Comparison of ENCODE assay signal across 8 cellular contexts in genomic region chr1:40690919-40691537, GRCh38. TPM values are rescaled to one million over a fixed set of nuclear protein-coding genes. Genes with fewer than 3 reads are reported as not detected.
A peak's percentile ranks its signal among the peaks of the same experiment; 100 is the strongest.
DNase-seq lines count a peak whose midpoint lies in the region; ATAC-seq lines count a peak whose summit lies in the region.

No MANE protein-coding gene starts in this region.

- no peaks in the 10 kb centered on the region for H3K27me3 Mint-ChIP-seq in activated CD4-positive, alpha-beta T cell treated with anti-CD3 and anti-CD28 coated beads, Interleukin-2, amount 10 ng/mL, durations not matched to agents 24 days and 14 days

- H3K4me1 ChIP-seq in thymus (ENCODE audit: control insufficient read depth, insufficient read depth, low read length): peaks cover 12% of the 10 kb centered on the region

- H3K27me3 ChIP-seq in layer of hippocampus (ENCODE audit: control insufficient read depth, insufficient read depth, low read length) (no peaks in the 10 kb centered on the region), thymus (ENCODE audit: control insufficient read depth, insufficient read depth) (no peaks in the 10 kb centered on the region)

- H3K36me3 ChIP-seq in thymus (ENCODE audit: control insufficient read depth, insufficient read depth): peaks cover 10% of the 10 kb centered on the region

- no peak for ATAC-seq in GM18873 (IDR thresholded peaks at IDR 0.05; ENCODE audit: low FRiP score, unreplicated experiment)

- no peaks in the 10 kb centered on the region for H3K9me3 ChIP-seq in thymus (ENCODE audit: control insufficient read depth)

- peaks cover 42% of the 10 kb centered on the region for H3K4me1 Mint-ChIP-seq in activated CD4-positive, alpha-beta T cell treated with anti-CD3 and anti-CD28 coated beads, Interleukin-2, amount 10 ng/mL, durations not matched to agents 24 days and 14 days

- peak overlapping the region; percentile 99 for H3K27ac Mint-ChIP-seq in activated CD4-positive, alpha-beta T cell treated with anti-CD3 and anti-CD28 coated beads, Interleukin-2, amount 10 ng/mL, durations not matched to agents 24 days and 14 days

- no peaks in the 10 kb centered on the region for H3K9me3 Mint-ChIP-seq in activated CD4-positive, alpha-beta T cell treated with anti-CD3 and anti-CD28 coated beads, Interleukin-2, amount 10 ng/mL, durations not matched to agents 24 days and 14 days

- DNase-seq in activated CD4-positive, alpha-beta T cell treated with anti-CD3 and anti-CD28 coated beads, Interleukin-2, amount 10 ng/mL, durations not matched to agents 24 days and 14 days: no peak
- DNase-seq in activated CD4-positive, alpha-beta T cell treated with anti-CD3 and anti-CD28 coated beads for 4 hours: no peak
- no peak for DNase-seq in activated CD4-positive, CD25-positive, alpha-beta regulatory T cell (lab: John Stamatoyannopoulos, UW)
- DNase-seq in stimulated activated CD4-positive, alpha-beta T cell treated with anti-CD3 and anti-CD28 coated beads, Interleukin-2, amount 100 ng/mL, for 24 hours: no peak

- H3K27ac ChIP-seq in angular gyrus (ENCODE audit: low read depth, low read length): peak overlapping the region; percentile 98
- peak overlapping the region; percentile 99 for H3K27ac ChIP-seq in layer of hippocampus (ENCODE audit: low read depth, low read length)
- H3K27ac ChIP-seq in thymus (ENCODE audit: low read depth): peak overlapping the region; percentile 82

- peak overlapping the region; percentile 96 for H3K4me3 Mint-ChIP-seq in activated CD4-positive, alpha-beta T cell treated with anti-CD3 and anti-CD28 coated beads, Interleukin-2, amount 10 ng/mL, durations not matched to agents 24 days and 14 days

- peaks cover 31% of the 10 kb centered on the region for H3K36me3 Mint-ChIP-seq in activated CD4-positive, alpha-beta T cell treated with anti-CD3 and anti-CD28 coated beads, Interleukin-2, amount 10 ng/mL, durations not matched to agents 24 days and 14 days (ENCODE audit: low read depth)

- peak overlapping the region; percentile 89 for H3K4me3 ChIP-seq in thymus (ENCODE audit: low read length)

- intact Hi-C loops in activated CD4-positive, alpha-beta T cell treated with anti-CD3 and anti-CD28 coated beads, Interleukin-2, amount 10 ng/mL, durations not matched to agents 24 days and 14 days (cut with micrococcal nuclease): loop anchor here (1.0 to 10.0 kb wide), 4 partner anchors 23 to 288 kb away; partner anchors contain the start of gene CTPS1

- 20% methylated on average over 17 of the region's 17 CpGs for WGBS in thymus

RNA-seq across cellular contexts. Expression of gene NFYC, which starts 0.5 kb away (rescaled TPM):
- total RNA-seq in activated CD4-positive, alpha-beta T cell treated with anti-CD3 and anti-CD28 coated beads, Interleukin-2, amount 10 ng/mL, durations not matched to agents 24 days and 14 days: 66.5 and 73.2 TPM in 2 replicates
- polyA plus RNA-seq in thymus: 39.1 TPM

RNA-seq across cellular contexts. Expression of gene RIMS3, which starts 25.5 kb away (rescaled TPM):
- 2.0 and 2.4 TPM in 2 replicates for total RNA-seq in activated CD4-positive, alpha-beta T cell treated with anti-CD3 and anti-CD28 coated beads, Interleukin-2, amount 10 ng/mL, durations not matched to agents 24 days and 14 days
- polyA plus RNA-seq in thymus: 2.1 TPM
